ENCODE assay signal across 7 cellular contexts in genomic region chr2:74552914-74553811, GRCh38. TPM values are rescaled to one million over a fixed set of nuclear protein-coding genes. Genes with fewer than 3 reads are reported as not detected.
DNase-seq lines count a peak whose midpoint lies in the region; ATAC-seq and TF ChIP-seq lines count a peak whose summit lies in the region.

No MANE protein-coding gene starts in this region.

- peaks cover 7 to 23% of the 10 kb centered on the region in 2 donors for H3K4me1 ChIP-seq in naive thymus-derived CD4-positive, alpha-beta T cell (ENCODE audit: control insufficient read depth in 2 of 2, insufficient read depth in 2 of 2, low read length in 2 of 2)
- H3K4me1 ChIP-seq in effector memory CD4-positive, alpha-beta T cell (ENCODE audit: control insufficient read depth, insufficient read depth, low read length, poor library complexity, severe bottlenecking): peaks cover 24% of the 10 kb centered on the region

- peaks cover 0 to 15% of the 10 kb centered on the region in 2 donors for H3K27me3 ChIP-seq in naive thymus-derived CD4-positive, alpha-beta T cell (ENCODE audit: control insufficient read depth in 2 of 2, insufficient read depth in 2 of 2, low read length in 2 of 2)
- H3K27me3 ChIP-seq in effector memory CD4-positive, alpha-beta T cell (replicated peaks; ENCODE audit: control insufficient read depth, insufficient read depth, low read length, poor library complexity, severe bottlenecking): peaks cover 17% of the 10 kb centered on the region

- H3K9me3 Mint-ChIP-seq in naive thymus-derived CD4-positive, alpha-beta T cell: no peaks in the 10 kb centered on the region

- CTCF ChIA-PET in naive thymus-derived CD4-positive, alpha-beta T cell (lab: Charles Lee): no interaction called here

- peak overlapping the region; percentile 62 to 89 (median 76) for H3K4me3 Mint-ChIP-seq in naive thymus-derived CD4-positive, alpha-beta T cell

- peaks cover 26 to 32% (median 29%) of the 10 kb centered on the region in 5 donors for H3K27me3 Mint-ChIP-seq in naive thymus-derived CD4-positive, alpha-beta T cell

- intact Hi-C loops in naive thymus-derived CD4-positive, alpha-beta T cell (cut with micrococcal nuclease): loop anchor here (5.0 to 10.0 kb wide), 2 partner anchors 99 to 1168 kb away; partner anchors contain the start of genes ALMS1 (in 1 of the 2) and SEMA4F (in 1 of the 2)

- peak overlapping the region; percentile 41 for H3K27ac ChIP-seq in cingulate gyrus (ENCODE audit: low read depth, low read length)
- no peak overlapping the region for H3K27ac ChIP-seq in naive thymus-derived CD4-positive, alpha-beta T cell (ENCODE audit: low read depth, low read length)
- no peak overlapping the region for H3K27ac ChIP-seq in effector memory CD4-positive, alpha-beta T cell (ENCODE audit: insufficient read depth, low read length, poor library complexity, severe bottlenecking)

- POLR2A ChIA-PET in naive thymus-derived CD4-positive, alpha-beta T cell (lab: Charles Lee): interaction anchor here (0.9 to 1.0 kb wide), 3 partner anchors 20 to 26 kb away, joined by 3 read pairs; no protein-coding TSS in a partner anchor

- H3K9me3 ChIP-seq in naive thymus-derived CD4-positive, alpha-beta T cell (ENCODE audit: control insufficient read depth in 2 of 3, low read length in 3 of 3): no peaks in the 10 kb centered on the region
- H3K9me3 ChIP-seq in effector memory CD4-positive, alpha-beta T cell (ENCODE audit: control insufficient read depth, low read length): no peaks in the 10 kb centered on the region

- peaks cover 0 to 3% (median 0%) of the 10 kb centered on the region in 3 experiments for H3K36me3 ChIP-seq in naive thymus-derived CD4-positive, alpha-beta T cell (ENCODE audit: control insufficient read depth in 2 of 3, insufficient read depth in 3 of 3, low read length in 3 of 3)
- peaks cover 9% of the 10 kb centered on the region for H3K36me3 ChIP-seq in effector memory CD4-positive, alpha-beta T cell (ENCODE audit: control insufficient read depth, insufficient read depth, low read length)

- peaks cover 0 to 4% (median 0%) of the 10 kb centered on the region in 5 donors for H3K36me3 Mint-ChIP-seq in naive thymus-derived CD4-positive, alpha-beta T cell

- peak overlapping the region; percentile 84 for H3K4me3 ChIP-seq in GM12864 (ENCODE audit: low read depth, low read length)
- H3K4me3 ChIP-seq in naive thymus-derived CD4-positive, alpha-beta T cell (ENCODE audit: low read length): no peak overlapping the region
- no peak overlapping the region for H3K4me3 ChIP-seq in effector memory CD4-positive, alpha-beta T cell (ENCODE audit: insufficient read depth, low read depth, low read length, poor library complexity, severe bottlenecking)

- H3K27ac Mint-ChIP-seq in naive thymus-derived CD4-positive, alpha-beta T cell: peak overlapping the region; percentile 44 to 89 (median 79)

- H3K4me1 Mint-ChIP-seq in naive thymus-derived CD4-positive, alpha-beta T cell: peaks cover 13 to 33% (median 22%) of the 10 kb centered on the region in 7 donors

- DNase-seq in GM12864 (ENCODE audit: low read depth): no peak
- peak; percentile 41 to 59 for DNase-seq in Kasumi-1 (lab: John Stamatoyannopoulos, UW)
- no peak for DNase-seq in naive thymus-derived CD4-positive, alpha-beta T cell
- no peak for DNase-seq in NK-92 (lab: John Stamatoyannopoulos, UW; ENCODE audit: unreplicated experiment)
- no peak for DNase-seq in effector memory CD4-positive, alpha-beta T cell

- no peak for ATAC-seq in naive thymus-derived CD4-positive, alpha-beta T cell
- no peak for ATAC-seq in HG03139 (IDR thresholded peaks at IDR 0.05; ENCODE audit: unreplicated experiment)

- no peak for TF ChIP-seq CTCF in GM12864 (IDR thresholded peaks at IDR 0.05; ENCODE audit: low read depth, low read length, missing control alignments)

RNA-seq across cellular contexts. Expression of gene LOXL3, which starts 0.6 kb away (rescaled TPM):
- total RNA-seq in naive thymus-derived CD4-positive, alpha-beta T cell: 1 to 10 TPM in 2 of 5 experiments, under 1 TPM in 3; 0.50 to 6.9 (median 0.81) TPM
- under 1 TPM in 1 of 2 donors, not detected in 1; 0.17 TPM for polyA plus RNA-seq in naive thymus-derived CD4-positive, alpha-beta T cell

RNA-seq across cellular contexts. Expression of gene DOK1, which starts 1.4 kb away (rescaled TPM):
- total RNA-seq in naive thymus-derived CD4-positive, alpha-beta T cell: 10 to 100 TPM in 4 of 5 experiments, 1 to 10 TPM in 1; 7.0 to 39.5 (median 32.9) TPM
- polyA plus RNA-seq in naive thymus-derived CD4-positive, alpha-beta T cell: 10 to 100 TPM; 11.8 to 24.2 TPM

RNA-seq across cellular contexts. Expression of gene HTRA2, which starts 23.4 kb away (rescaled TPM):
- 10 to 100 TPM; 16.9 to 46.2 (median 37.7) TPM for total RNA-seq in naive thymus-derived CD4-positive, alpha-beta T cell
- polyA plus RNA-seq in naive thymus-derived CD4-positive, alpha-beta T cell: 10 to 100 TPM; 22.4 to 22.6 TPM

RNA-seq across cellular contexts. Expression of gene AUP1, which starts 23.7 kb away (rescaled TPM):
- total RNA-seq in naive thymus-derived CD4-positive, alpha-beta T cell: 100 to 1,000 TPM; 121 to 160 (median 144) TPM
- 10 to 100 TPM; 69.7 to 73.6 TPM for polyA plus RNA-seq in naive thymus-derived CD4-positive, alpha-beta T cell

RNA-seq across cellular contexts. Expression of gene DQX1, which starts 27.1 kb away (rescaled TPM):
- under 1 TPM; 0.13 to 0.95 (median 0.59) TPM for total RNA-seq in naive thymus-derived CD4-positive, alpha-beta T cell
- polyA plus RNA-seq in naive thymus-derived CD4-positive, alpha-beta T cell: not detected

Comparison
In these comparisons a context has a peak if more than half of its experiments do, and no peak if none do; other contexts are left out.
1. DNase-seq: peak in Kasumi-1 (2 of 2); none in GM12864 (single experiment), naive thymus-derived CD4-positive, alpha-beta T cell (0 of 9), NK-92 (single experiment) and effector memory CD4-positive, alpha-beta T cell (0 of 3).